In genomic region chr2:286774-287392, GRCh38 we compare ENCODE assay signal across 12 cellular contexts. TPM values are rescaled to one million over a fixed set of nuclear protein-coding genes. Genes with fewer than 3 reads are reported as not detected.
DNase-seq lines count a peak whose midpoint lies in the region; ATAC-seq and TF ChIP-seq lines count a peak whose summit lies in the region.
"Had no signal": no experiment of that assay in that cellular context is flagged by ENCODE, and none has a peak within 500 bp of the region (broad histone marks: within the 10 kb centered on the region; RNA-seq: fewer than 3 reads in every experiment).

No MANE protein-coding gene starts in this region.

- TF ChIP-seq CTCF in body of pancreas (IDR thresholded peaks at IDR 0.05) (no peak), left lung (IDR thresholded peaks at IDR 0.05) (no peak), A673 (conservative IDR thresholded peaks at IDR 0.05; ENCODE audit: low read depth, low read length) (no peak)

- H3K4me3 Mint-ChIP-seq in activated CD4-positive, alpha-beta memory T cell treated with anti-CD3 and anti-CD28 coated beads, Interleukin-2, amount 10 ng/mL, durations not matched to agents 7 days and 5 days, result peak overlapping the region; percentile 13
- H3K4me3 Mint-ChIP-seq in activated CD4-positive, alpha-beta memory T cell treated with anti-CD3 and anti-CD28 coated beads for 36 hours, result no peak overlapping the region
- peak overlapping the region; percentile 31 for H3K4me3 Mint-ChIP-seq in stimulated activated memory B cell treated with anti-CD40 and anti-IgM and Interleukin-4, amounts not matched to agents 10 μg/mL and 1 μg/mL and 100 μg/mL, for 72 hours

- H3K36me3 ChIP-seq in body of pancreas (replicated peaks in 1 of 2; ENCODE audit: insufficient read depth in 1 of 2, low read depth in 2 of 2) (peaks cover 0 to 2% of the 10 kb centered on the region in 2 donors), left lung (peaks cover 0 to 14% of the 10 kb centered on the region in 2 donors), A673 (ENCODE audit: insufficient read depth, low read length, poor library complexity, severe bottlenecking) (no peaks in the 10 kb centered on the region)

- POLR2A ChIA-PET in activated CD4-positive, alpha-beta memory T cell treated with anti-CD3 and anti-CD28 coated beads, Interleukin-2, amount 10 ng/mL, durations not matched to agents 7 days and 5 days (lab: Charles Lee), result no interaction called here
- POLR2A ChIA-PET in activated CD4-positive, alpha-beta memory T cell treated with anti-CD3 and anti-CD28 coated beads for 36 hours (lab: Charles Lee), result interaction anchor here (0.6 to 1.3 kb wide), 2 partner anchors 20 to 31 kb away, joined by 3 to 4 read pairs; no protein-coding TSS in a partner anchor
- POLR2A ChIA-PET in A673 (lab: Charles Lee; ENCODE audit: low non-redundant PET), result no interaction called here

- H3K27me3 Mint-ChIP-seq in activated CD4-positive, alpha-beta memory T cell treated with anti-CD3 and anti-CD28 coated beads, Interleukin-2, amount 10 ng/mL, durations not matched to agents 7 days and 5 days, result peaks cover 38% of the 10 kb centered on the region
- H3K27me3 Mint-ChIP-seq in activated CD4-positive, alpha-beta memory T cell treated with anti-CD3 and anti-CD28 coated beads for 36 hours, result peaks cover 27% of the 10 kb centered on the region
- H3K27me3 Mint-ChIP-seq in stimulated activated memory B cell treated with anti-CD40 and anti-IgM and Interleukin-4, amounts not matched to agents 10 μg/mL and 1 μg/mL and 100 μg/mL, for 72 hours, result peaks cover 21% of the 10 kb centered on the region

- BruUV-seq in A673 (replicated peaks; lab: Mats Ljungman, UMichigan), result no TSS peak

- ATAC-seq in body of pancreas (peak; percentile 39), left lung (no peak), GM18861 (IDR thresholded peaks at IDR 0.05; ENCODE audit: unreplicated experiment) (no peak)
- ATAC-seq in stimulated activated memory B cell treated with anti-CD40 and anti-IgM and Interleukin-4, amounts not matched to agents 10 μg/mL and 1 μg/mL and 100 μg/mL, for 72 hours, result no peak

- peak in 2 of 3 donors; percentile 66 to 71 for TF ChIP-seq POLR2A in body of pancreas (IDR thresholded peaks at IDR 0.05)

- no peaks in the 10 kb centered on the region for H3K27me3 ChIP-seq in body of pancreas
- peaks cover 4 to 72% of the 10 kb centered on the region in 2 donors for H3K27me3 ChIP-seq in left lung
- peaks cover 51% of the 10 kb centered on the region for H3K27me3 ChIP-seq in A673 (replicated peaks; ENCODE audit: insufficient read depth, low read depth, low read length, poor library complexity)

- peaks cover 5% of the 10 kb centered on the region for H3K4me1 Mint-ChIP-seq in activated CD4-positive, alpha-beta memory T cell treated with anti-CD3 and anti-CD28 coated beads, Interleukin-2, amount 10 ng/mL, durations not matched to agents 7 days and 5 days
- H3K4me1 Mint-ChIP-seq in activated CD4-positive, alpha-beta memory T cell treated with anti-CD3 and anti-CD28 coated beads for 36 hours (ENCODE audit: low read depth), result peaks cover 3% of the 10 kb centered on the region
- peaks cover 4% of the 10 kb centered on the region for H3K4me1 Mint-ChIP-seq in stimulated activated memory B cell treated with anti-CD40 and anti-IgM and Interleukin-4, amounts not matched to agents 10 μg/mL and 1 μg/mL and 100 μg/mL, for 72 hours

- no peaks in the 10 kb centered on the region for H3K9me3 Mint-ChIP-seq in activated CD4-positive, alpha-beta memory T cell treated with anti-CD3 and anti-CD28 coated beads, Interleukin-2, amount 10 ng/mL, durations not matched to agents 7 days and 5 days
- no peaks in the 10 kb centered on the region for H3K9me3 Mint-ChIP-seq in activated CD4-positive, alpha-beta memory T cell treated with anti-CD3 and anti-CD28 coated beads for 36 hours
- H3K9me3 Mint-ChIP-seq in stimulated activated memory B cell treated with anti-CD40 and anti-IgM and Interleukin-4, amounts not matched to agents 10 μg/mL and 1 μg/mL and 100 μg/mL, for 72 hours, result no peaks in the 10 kb centered on the region

- no peaks in the 10 kb centered on the region for H3K9me3 ChIP-seq in body of pancreas
- no peaks in the 10 kb centered on the region for H3K9me3 ChIP-seq in left lung
- H3K9me3 ChIP-seq in A673 (ENCODE audit: low read depth, low read length, poor library complexity, severe bottlenecking), result no peaks in the 10 kb centered on the region

- intact Hi-C loops in activated CD4-positive, alpha-beta memory T cell treated with anti-CD3 and anti-CD28 coated beads for 36 hours (cut with micrococcal nuclease), result no loop called here
- intact Hi-C loops in body of pancreas (cut with DNase I) (loop anchor here (5.0 kb wide), 1 partner anchor 115 kb away; no protein-coding TSS in a partner anchor), left lung (cut with DNase I) (no loop called here), A673 (cut with micrococcal nuclease; ENCODE audit: unreplicated experiment) (no loop called here)

- no peaks in the 10 kb centered on the region for H3K36me3 Mint-ChIP-seq in activated CD4-positive, alpha-beta memory T cell treated with anti-CD3 and anti-CD28 coated beads, Interleukin-2, amount 10 ng/mL, durations not matched to agents 7 days and 5 days (ENCODE audit: low read depth)
- peaks cover 8% of the 10 kb centered on the region for H3K36me3 Mint-ChIP-seq in activated CD4-positive, alpha-beta memory T cell treated with anti-CD3 and anti-CD28 coated beads for 36 hours
- H3K36me3 Mint-ChIP-seq in stimulated activated memory B cell treated with anti-CD40 and anti-IgM and Interleukin-4, amounts not matched to agents 10 μg/mL and 1 μg/mL and 100 μg/mL, for 72 hours, result peaks cover 11% of the 10 kb centered on the region

- H3K27ac ChIP-seq in body of pancreas, result peak overlapping the region; percentile 46 to 92 (median 90)
- no peak overlapping the region for H3K27ac ChIP-seq in left lung
- H3K27ac ChIP-seq in A673 (ENCODE audit: low read depth, low read length, poor library complexity, severe bottlenecking), result no peak overlapping the region
- H3K27ac ChIP-seq: HL-60 had no signal

- CTCF ChIA-PET in activated CD4-positive, alpha-beta memory T cell treated with anti-CD3 and anti-CD28 coated beads, Interleukin-2, amount 10 ng/mL, durations not matched to agents 7 days and 5 days (lab: Charles Lee), result interaction anchor here (1.0 kb wide), 1 partner anchor 49 kb away, joined by 3 read pairs; no protein-coding TSS in a partner anchor
- CTCF ChIA-PET in activated CD4-positive, alpha-beta memory T cell treated with anti-CD3 and anti-CD28 coated beads for 36 hours (lab: Charles Lee), result interaction anchor here (1.0 kb wide), 1 partner anchor 10 kb away, joined by 5 read pairs; no protein-coding TSS in a partner anchor
- CTCF ChIA-PET in A673 (lab: Charles Lee), result interaction anchor here (0.7 kb wide), 1 partner anchor 1502 kb away, joined by 10 read pairs; no protein-coding TSS in a partner anchor

- no peak for DNase-seq in activated CD4-positive, alpha-beta memory T cell treated with anti-CD3 and anti-CD28 coated beads, Interleukin-2, amount 10 ng/mL, durations not matched to agents 7 days and 5 days
- DNase-seq in activated CD4-positive, alpha-beta memory T cell treated with anti-CD3 and anti-CD28 coated beads for 36 hours, result no peak
- peak; percentile 42 to 60 (median 48) for DNase-seq in body of pancreas
- DNase-seq in left lung, result no peak
- DNase-seq in ACHN, result no peak
- DNase-seq in A673 (ENCODE audit: low spot score), result no peak
- DNase-seq: NCI-H2081 treated with DMSO at 0.1 percent for 48 hours, SW 1271 had no signal

- 33 to 39% methylated on average over 20 of the region's 20 CpGs for WGBS in body of pancreas, 2 donors

- H3K27ac Mint-ChIP-seq in activated CD4-positive, alpha-beta memory T cell treated with anti-CD3 and anti-CD28 coated beads, Interleukin-2, amount 10 ng/mL, durations not matched to agents 7 days and 5 days, result no peak overlapping the region
- H3K27ac Mint-ChIP-seq in activated CD4-positive, alpha-beta memory T cell treated with anti-CD3 and anti-CD28 coated beads for 36 hours, result no peak overlapping the region
- no peak overlapping the region for H3K27ac Mint-ChIP-seq in stimulated activated memory B cell treated with anti-CD40 and anti-IgM and Interleukin-4, amounts not matched to agents 10 μg/mL and 1 μg/mL and 100 μg/mL, for 72 hours

- H3K4me1 ChIP-seq in body of pancreas (peaks cover 49% of the 10 kb centered on the region), left lung (peaks cover 2 to 34% of the 10 kb centered on the region in 2 donors), A673 (ENCODE audit: insufficient read depth, low read length, poor library complexity, severe bottlenecking) (no peaks in the 10 kb centered on the region)

- peak overlapping the region in 1 of 2 donors; percentile 16 for H3K4me3 ChIP-seq in body of pancreas
- peak overlapping the region; percentile 36 to 50 for H3K4me3 ChIP-seq in left lung
- H3K4me3 ChIP-seq in A673 (ENCODE audit: low read depth, low read length, poor library complexity, severe bottlenecking), result no peak overlapping the region

- in situ Hi-C loops in ACHN (cut with HindIII; ENCODE audit: low pct_ligation_motif_present, low pct_unique_long_range_greater_than_20kb, low sequenced_read_pairs), result no loop called here

RNA-seq across cellular contexts. Expression of gene ALKAL2, which starts 1.0 kb away (rescaled TPM):
- total RNA-seq in activated CD4-positive, alpha-beta memory T cell treated with anti-CD3 and anti-CD28 coated beads, Interleukin-2, amount 10 ng/mL, durations not matched to agents 7 days and 5 days, result not detected
- total RNA-seq in activated CD4-positive, alpha-beta memory T cell treated with anti-CD3 and anti-CD28 coated beads for 36 hours, result not detected
- total RNA-seq in body of pancreas, result 100 to 1,000 TPM in 1 of 2 donors, 10 to 100 TPM in 1; 56.6 to 104 TPM
- 1 to 10 TPM; 3.1 to 8.9 TPM for total RNA-seq in left lung
- total RNA-seq in A673 (2021), result not detected in 2 replicates
- total RNA-seq: myocyte had no signal

RNA-seq across cellular contexts. Expression of gene ACP1, which starts 22.1 kb away (rescaled TPM):
- total RNA-seq in activated CD4-positive, alpha-beta memory T cell treated with anti-CD3 and anti-CD28 coated beads, Interleukin-2, amount 10 ng/mL, durations not matched to agents 7 days and 5 days, result 10 to 100 TPM; 89.2 to 98.3 TPM
- 100 to 1,000 TPM; 121 to 127 TPM for total RNA-seq in activated CD4-positive, alpha-beta memory T cell treated with anti-CD3 and anti-CD28 coated beads for 36 hours
- total RNA-seq in body of pancreas, result 10 to 100 TPM; 62.0 to 74.2 TPM
- total RNA-seq in left lung, result 10 to 100 TPM; 76.5 to 80.6 TPM
- total RNA-seq in A673 (2021), result 150 and 161 TPM in 2 replicates

RNA-seq across cellular contexts. Expression of gene SH3YL1, which starts 23.1 kb away (rescaled TPM):
- 10 to 100 TPM; 15.8 to 18.0 TPM for total RNA-seq in activated CD4-positive, alpha-beta memory T cell treated with anti-CD3 and anti-CD28 coated beads, Interleukin-2, amount 10 ng/mL, durations not matched to agents 7 days and 5 days
- total RNA-seq in activated CD4-positive, alpha-beta memory T cell treated with anti-CD3 and anti-CD28 coated beads for 36 hours, result 10 to 100 TPM; 21.6 to 23.5 TPM
- total RNA-seq in body of pancreas, result 100 to 1,000 TPM; 159 to 162 TPM
- 10 to 100 TPM; 49.1 to 96.1 TPM for total RNA-seq in left lung
- 33.0 and 40.8 TPM in 2 replicates for total RNA-seq in A673 (2021)

Comparison
In these comparisons a context has a peak if more than half of its experiments do, and no peak if none do; other contexts are left out.
1. DNase-seq: peak in body of pancreas (4 of 4); none in activated CD4-positive, alpha-beta memory T cell treated with anti-CD3 and anti-CD28 coated beads, Interleukin-2, amount 10 ng/mL, durations not matched to agents 7 days and 5 days (single experiment), activated CD4-positive, alpha-beta memory T cell treated with anti-CD3 and anti-CD28 coated beads for 36 hours (single experiment), left lung (0 of 2), ACHN (single experiment) and A673 (single experiment).
2. H3K27ac ChIP-seq: peak in body of pancreas (4 of 4); none in left lung (0 of 2) and A673 (single experiment).
3. RNA of gene ALKAL2, which starts 1.0 kb away (total RNA-seq): 56.6 to 104 TPM in body of pancreas; 3.1 to 8.9 TPM in left lung, not detected in activated CD4-positive, alpha-beta memory T cell treated with anti-CD3 and anti-CD28 coated beads for 36 hours, not detected in activated CD4-positive, alpha-beta memory T cell treated with anti-CD3 and anti-CD28 coated beads, Interleukin-2, amount 10 ng/mL, durations not matched to agents 7 days and 5 days and not detected in A673; every median in the first group is over 4 times any median in the second.